ENCODE assay signal across 9 cellular contexts in genomic region chr15:98954411-98954810, GRCh38. TPM values are rescaled to one million over a fixed set of nuclear protein-coding genes. Genes with fewer than 3 reads are reported as not detected.
DNase-seq lines count a peak whose midpoint lies in the region; ATAC-seq lines count a peak whose summit lies in the region.
"Had no signal": no experiment of that assay in that cellular context is flagged by ENCODE, and none has a peak within 500 bp of the region (broad histone marks: within the 10 kb centered on the region; RNA-seq: fewer than 3 reads in every experiment).

No MANE protein-coding gene starts in this region.

- CTCF ChIA-PET in activated naive CD4-positive, alpha-beta T cell treated with anti-CD3 and anti-CD28 coated beads, Interleukin-2, amount 10 ng/mL, durations not matched to agents 7 days and 5 days (lab: Charles Lee): no interaction called here

- DNase-seq in Caki2 (ENCODE audit: low read depth) (peak; percentile 84), T1000 (lab: John Stamatoyannopoulos, UW) (peak; percentile 12), globus pallidus (ENCODE audit: low spot score) (peak; percentile 87), putamen (ENCODE audit: low spot score) (peak; percentile 77), MV-4-11 (lab: John Stamatoyannopoulos, UW) (no peak)
- no peak for DNase-seq in activated naive CD4-positive, alpha-beta T cell treated with anti-CD3 and anti-CD28 coated beads, Interleukin-2, amount 10 ng/mL, durations not matched to agents 7 days and 5 days
- DNase-seq in stimulated activated CD4-positive, alpha-beta T cell treated with anti-CD3 and anti-CD28 coated beads, Interleukin-15, amount 100 ng/mL, for 24 hours: no peak

- H3K9me3 Mint-ChIP-seq in activated naive CD4-positive, alpha-beta T cell treated with anti-CD3 and anti-CD28 coated beads, Interleukin-2, amount 10 ng/mL, durations not matched to agents 7 days and 5 days: no peaks in the 10 kb centered on the region
- H3K9me3 Mint-ChIP-seq: activated naive CD4-positive, alpha-beta T cell treated with anti-CD3 and anti-CD28 coated beads, Interleukin-2, amount 50 U/mL, for 24 hours had no signal

- in situ Hi-C loops in Caki2 (cut with HindIII; ENCODE audit: low pct_unique_long_range_greater_than_20kb, low sequenced_read_pairs): loop anchor here (10.0 kb wide), 1 partner anchor 100 kb away; no protein-coding TSS in a partner anchor

- H3K27me3 Mint-ChIP-seq in activated naive CD4-positive, alpha-beta T cell treated with anti-CD3 and anti-CD28 coated beads, Interleukin-2, amount 10 ng/mL, durations not matched to agents 7 days and 5 days: no peaks in the 10 kb centered on the region
- H3K27me3 Mint-ChIP-seq: activated naive CD4-positive, alpha-beta T cell treated with anti-CD3 and anti-CD28 coated beads, Interleukin-2, amount 50 U/mL, for 24 hours had no signal

- ATAC-seq in HG03280 (IDR thresholded peaks at IDR 0.05; ENCODE audit: unreplicated experiment): no peak

- H3K4me1 Mint-ChIP-seq in activated naive CD4-positive, alpha-beta T cell treated with anti-CD3 and anti-CD28 coated beads, Interleukin-2, amount 10 ng/mL, durations not matched to agents 7 days and 5 days: peaks cover 25% of the 10 kb centered on the region

- no peak overlapping the region for H3K27ac Mint-ChIP-seq in activated naive CD4-positive, alpha-beta T cell treated with anti-CD3 and anti-CD28 coated beads, Interleukin-2, amount 10 ng/mL, durations not matched to agents 7 days and 5 days
- H3K27ac Mint-ChIP-seq: activated naive CD4-positive, alpha-beta T cell treated with anti-CD3 and anti-CD28 coated beads, Interleukin-2, amount 50 U/mL, for 24 hours had no signal

- H3K4me3 Mint-ChIP-seq in activated naive CD4-positive, alpha-beta T cell treated with anti-CD3 and anti-CD28 coated beads, Interleukin-2, amount 10 ng/mL, durations not matched to agents 7 days and 5 days: no peak overlapping the region
- H3K4me3 Mint-ChIP-seq: activated naive CD4-positive, alpha-beta T cell treated with anti-CD3 and anti-CD28 coated beads, Interleukin-2, amount 50 U/mL, for 24 hours had no signal

- peaks cover 19% of the 10 kb centered on the region for H3K36me3 Mint-ChIP-seq in activated naive CD4-positive, alpha-beta T cell treated with anti-CD3 and anti-CD28 coated beads, Interleukin-2, amount 10 ng/mL, durations not matched to agents 7 days and 5 days

RNA-seq across cellular contexts. Expression of gene PGPEP1L, which starts 53.2 kb away (rescaled TPM):
- total RNA-seq in Caki2 (2014; rRNA removed; shearing (Covaris generic); ENCODE audit: low replicate concordance): not detected in 2 replicates

Comparison
In these comparisons a context has a peak if more than half of its experiments do, and no peak if none do; other contexts are left out.
1. DNase-seq: peak in Caki2 (single experiment), T1000 (single experiment), globus pallidus (single experiment) and putamen (single experiment); none in activated naive CD4-positive, alpha-beta T cell treated with anti-CD3 and anti-CD28 coated beads, Interleukin-2, amount 10 ng/mL, durations not matched to agents 7 days and 5 days (single experiment), stimulated activated CD4-positive, alpha-beta T cell treated with anti-CD3 and anti-CD28 coated beads, Interleukin-15, amount 100 ng/mL, for 24 hours (single experiment) and MV-4-11 (single experiment).